Comparison of ENCODE assay signal across 9 cellular contexts in the genomic region with DNA sequence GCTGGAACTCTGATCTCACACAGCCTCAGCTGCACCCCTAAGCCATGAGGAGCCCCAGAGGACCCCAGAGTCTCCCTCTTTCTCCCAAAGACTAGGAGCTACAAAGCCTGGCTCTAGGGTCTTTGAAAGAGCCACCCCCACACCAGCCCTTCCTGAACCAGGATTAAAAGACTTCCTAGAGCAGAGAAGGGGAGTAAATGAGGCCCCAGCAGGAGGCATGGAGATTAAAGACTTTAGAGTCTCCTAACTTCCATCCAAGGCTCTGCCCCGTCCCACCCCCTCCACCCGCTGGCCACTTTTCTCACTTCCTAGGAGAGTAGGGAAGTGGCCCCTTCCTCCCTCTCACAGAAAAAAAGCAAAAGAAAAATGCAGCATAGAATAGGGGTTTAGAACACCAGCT. TPM values are rescaled to one million over a fixed set of nuclear protein-coding genes. Genes with fewer than 3 reads are reported as not detected.
DNase-seq lines count a peak whose midpoint lies in the region; ATAC-seq and TF ChIP-seq lines count a peak whose summit lies in the region.
"Had no signal": no experiment of that assay in that cellular context is flagged by ENCODE, and none has a peak within 500 bp of the region (broad histone marks: within the 10 kb centered on the region; RNA-seq: fewer than 3 reads in every experiment).

No MANE protein-coding gene starts in this region.

- peak; percentile 93 for DNase-seq in A673 (ENCODE audit: low spot score)
- peak in 1 of 2 experiments; percentile 25 for DNase-seq in HL-60 (ENCODE audit: low read depth in 1 of 2, low spot score in 1 of 2)
- DNase-seq in cardiac fibroblast (ENCODE audit: low read depth in 2 of 2) = no peak
- DNase-seq in activated effector memory CD4-positive, alpha-beta T cell treated with Interleukin-2 at 50 U/mL for 16 hours = no peak
- DNase-seq in NCI-H526 (lab: John Stamatoyannopoulos, UW) = no peak
- DNase-seq: activated CD4-positive, CD25-positive, alpha-beta regulatory T cell treated with anti-CD3 and anti-CD28 coated beads, Interleukin-2, amount 50 U/mL, for 72 hours had no signal

- H3K27me3 ChIP-seq in A673 (replicated peaks; ENCODE audit: insufficient read depth, low read depth, low read length, poor library complexity) (no peaks in the 10 kb centered on the region), HL-60 (ENCODE audit: insufficient read depth, poor library complexity, severe bottlenecking) (no peaks in the 10 kb centered on the region), mononuclear cell (ENCODE audit: insufficient read depth, low read length) (no peaks in the 10 kb centered on the region)

- ATAC-seq in HG02852 (IDR thresholded peaks at IDR 0.05; ENCODE audit: unreplicated experiment) (no peak), GM19023 (IDR thresholded peaks at IDR 0.05; ENCODE audit: unreplicated experiment) (no peak)

- POLR2A ChIA-PET in A673 (lab: Charles Lee; ENCODE audit: low non-redundant PET) = no interaction called here

- H3K4me3 ChIP-seq in A673 (ENCODE audit: low read depth, low read length, poor library complexity, severe bottlenecking) (peak overlapping the region; percentile 95), HL-60 (replicated peaks; ENCODE audit: insufficient read depth, low read length) (peak overlapping the region; percentile 58), cardiac fibroblast (replicated peaks in 1 of 2; ENCODE audit: low read depth in 2 of 2, low read length in 2 of 2) (peak overlapping the region; percentile 79 to 91), mononuclear cell (ENCODE audit: low read length) (peak overlapping the region; percentile 99)

- CTCF ChIA-PET in A673 (lab: Charles Lee) = interaction anchor here (0.6 to 1.4 kb wide), 3 partner anchors 66 to 128 kb away, joined by 4 to 13 read pairs (median 11); no protein-coding TSS in a partner anchor

- intact Hi-C loops in A673 (cut with micrococcal nuclease; ENCODE audit: unreplicated experiment) = loop anchor here (5.0 to 10.0 kb wide), 2 partner anchors 144 to 171 kb away; no protein-coding TSS in a partner anchor

- H3K9me3 ChIP-seq in A673 (ENCODE audit: low read depth, low read length, poor library complexity, severe bottlenecking) (no peaks in the 10 kb centered on the region), mononuclear cell (ENCODE audit: low read depth, low read length) (no peaks in the 10 kb centered on the region)

- H3K36me3 ChIP-seq in A673 (ENCODE audit: insufficient read depth, low read length, poor library complexity, severe bottlenecking) = peaks cover 38% of the 10 kb centered on the region

- BruUV-seq in A673 (replicated peaks; lab: Mats Ljungman, UMichigan) = no TSS peak

- H3K27ac ChIP-seq in A673 (ENCODE audit: low read depth, low read length, poor library complexity, severe bottlenecking) = peak overlapping the region; percentile 96
- H3K27ac ChIP-seq in HL-60 (replicated peaks) = peak overlapping the region; percentile 90

- H3K4me1 ChIP-seq in A673 (ENCODE audit: insufficient read depth, low read length, poor library complexity, severe bottlenecking) = peaks cover 55% of the 10 kb centered on the region
- H3K4me1 ChIP-seq in mononuclear cell (ENCODE audit: insufficient read depth, low read length) = peaks cover 70% of the 10 kb centered on the region

- no peak for TF ChIP-seq CTCF in A673 (conservative IDR thresholded peaks at IDR 0.05; ENCODE audit: low read depth, low read length)
- TF ChIP-seq CTCF in HL-60 (IDR thresholded peaks at IDR 0.05; ENCODE audit: insufficient read depth, low read length) = no peak
- TF ChIP-seq CTCF in cardiac fibroblast (IDR thresholded peaks at IDR 0.05; ENCODE audit: low read depth, low read length) = no peak

RNA-seq across cellular contexts. Expression of gene PREX1, which starts 1.7 kb away (rescaled TPM):
- total RNA-seq in A673 (2021) (145 and 174 TPM in 2 replicates), mononuclear cell (128 TPM)
